In the genomic region with DNA sequence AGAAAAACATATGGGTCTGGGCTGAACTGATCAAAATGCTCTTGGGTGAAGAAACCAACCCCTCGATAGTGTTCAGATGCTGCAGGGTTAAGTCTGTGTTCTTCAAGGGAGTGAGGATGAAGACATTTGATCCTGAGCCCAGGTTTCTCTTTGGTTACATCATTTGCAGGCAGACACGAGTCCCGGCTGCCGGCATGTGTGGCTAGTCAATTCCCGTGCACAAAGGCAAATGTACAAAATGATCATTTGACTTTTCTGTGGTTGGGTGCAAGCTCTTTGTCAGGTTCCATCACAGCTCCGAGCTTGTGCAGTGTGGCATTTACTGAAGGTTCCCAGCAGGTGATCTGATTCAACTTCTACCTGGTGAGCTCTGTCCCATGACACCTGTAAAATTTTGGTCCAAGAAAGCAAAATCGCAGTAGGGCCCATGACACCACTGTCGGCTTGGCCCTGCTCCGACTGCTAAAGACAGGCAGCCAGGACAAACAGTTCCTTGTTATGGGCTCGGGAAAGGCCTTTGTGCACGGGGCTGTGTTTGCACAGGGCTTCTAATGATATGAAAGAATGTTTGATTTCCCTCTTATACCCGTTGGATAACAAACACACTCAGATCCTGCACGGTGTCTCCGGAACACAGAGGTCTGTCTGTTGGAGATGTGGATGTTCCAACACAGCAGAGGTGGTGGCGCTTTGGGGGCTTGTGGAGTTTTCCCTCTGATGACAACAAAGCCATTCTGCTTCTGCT, we compare ENCODE assay signal across 10 cellular contexts. TPM values are rescaled to one million over a fixed set of nuclear protein-coding genes. Genes with fewer than 3 reads are reported as not detected.
DNase-seq lines count a peak whose midpoint lies in the region; ATAC-seq lines count a peak whose summit lies in the region.
"Had no signal": no experiment of that assay in that cellular context is flagged by ENCODE, and none has a peak within 500 bp of the region (broad histone marks: within the 10 kb centered on the region; RNA-seq: fewer than 3 reads in every experiment).

No MANE protein-coding gene starts in this region.

- no peaks in the 10 kb centered on the region for H3K79me1 ChIP-seq in trophoblast cell (ENCODE audit: low read length)

- H3K18ac ChIP-seq in trophoblast cell (ENCODE audit: low read length) = no peak overlapping the region

- no peaks in the 10 kb centered on the region for H3K27me3 Mint-ChIP-seq in T-helper 17 cell

- in situ Hi-C loops in GM23248 (cut with MboI) = no loop called here

- no peak overlapping the region for H2AK5ac ChIP-seq in trophoblast cell (ENCODE audit: low read length)

- no peak overlapping the region for H3K14ac ChIP-seq in trophoblast cell (ENCODE audit: low read length)

- H3K9ac ChIP-seq in GM23248 (no peak overlapping the region), trophoblast cell (ENCODE audit: low read length) (no peak overlapping the region)

- H2AFZ ChIP-seq in GM23248 (no peak overlapping the region), trophoblast cell (ENCODE audit: insufficient read depth, low read length, poor library complexity) (no peak overlapping the region)

- H3K9me2 ChIP-seq in GM23248 (ENCODE audit: insufficient read depth) = no peaks in the 10 kb centered on the region

- peaks cover 17% of the 10 kb centered on the region; the same call in 1 of the 2 replicates for H3K27me3 ChIP-seq in GM23248 (replicated peaks; ENCODE audit: insufficient read depth)
- no peaks in the 10 kb centered on the region for H3K27me3 ChIP-seq in trophoblast cell (ENCODE audit: insufficient read depth, low read length)

- H3F3A ChIP-seq in GM23248 (ENCODE audit: insufficient read depth) = no peaks in the 10 kb centered on the region

- no peak overlapping the region for H2BK120ac ChIP-seq in trophoblast cell (ENCODE audit: insufficient read depth, low read length, poor library complexity)

- H4K12ac ChIP-seq in trophoblast cell (ENCODE audit: low read depth, low read length) = no peak overlapping the region

- no peaks in the 10 kb centered on the region for H3K79me2 ChIP-seq in GM23248 (ENCODE audit: insufficient read depth)
- H3K79me2 ChIP-seq in trophoblast cell (ENCODE audit: control insufficient read depth, insufficient read depth, low read length, poor library complexity) = no peaks in the 10 kb centered on the region

- no peak overlapping the region for H3K4me3 Mint-ChIP-seq in T-helper 17 cell

- DNase-seq in GM23248 = peak; percentile 40
- peak; percentile 51 for DNase-seq in NCI-H774 (lab: John Stamatoyannopoulos, UW)
- DNase-seq in fibroblast of the conjunctiva (ENCODE audit: low read depth) = peak; percentile 33
- peak; percentile 88 for DNase-seq in pons (ENCODE audit: low spot score)
- DNase-seq in T-helper 17 cell = no peak
- no peak for DNase-seq in trophoblast cell

- H4K8ac ChIP-seq in trophoblast cell (ENCODE audit: low read depth, low read length) = no peak overlapping the region

- H4K91ac ChIP-seq in trophoblast cell (ENCODE audit: low read depth, low read length) = no peak overlapping the region

- no peaks in the 10 kb centered on the region for H3K9me3 ChIP-seq in GM23248 (ENCODE audit: low read depth)
- no peaks in the 10 kb centered on the region for H3K9me3 ChIP-seq in T-helper 17 cell (ENCODE audit: control insufficient read depth, low read length, poor library complexity, severe bottlenecking)
- no peaks in the 10 kb centered on the region for H3K9me3 ChIP-seq in trophoblast cell (ENCODE audit: insufficient read depth, low read depth, low read length)

- no peaks in the 10 kb centered on the region for H3K36me3 Mint-ChIP-seq in T-helper 17 cell (ENCODE audit: low read depth)

- 22% methylated on average over 15 of the region's 15 CpGs for WGBS in GM23248 (ENCODE audit: low coverage in 1 of 2, low lambda C conversion rate in 2 of 2, missing lambda C conversion rate in 2 of 2), 2 experiments
- WGBS in trophoblast cell (ENCODE audit: extremely low coverage, insufficient coverage, insufficient read length) = no CpG with 5 or more reads among the region's 15 CpGs

- no peak overlapping the region for H2BK12ac ChIP-seq in trophoblast cell (ENCODE audit: low read length)

- H4K20me1 ChIP-seq in GM23248 (ENCODE audit: insufficient read depth) = no peaks in the 10 kb centered on the region

- H3K4me2 ChIP-seq in GM23248 (ENCODE audit: unreplicated experiment) = no peak overlapping the region
- no peak overlapping the region for H3K4me2 ChIP-seq in trophoblast cell (ENCODE audit: low read length)

- ATAC-seq in HG02981 (IDR thresholded peaks at IDR 0.05; ENCODE audit: unreplicated experiment) (no peak), T-helper 17 cell (no peak), HG03159 (IDR thresholded peaks at IDR 0.05; ENCODE audit: unreplicated experiment) (no peak)

- peaks cover 10% of the 10 kb centered on the region for H3K4me1 Mint-ChIP-seq in T-helper 17 cell

- no peak overlapping the region for H2BK5ac ChIP-seq in trophoblast cell (ENCODE audit: low read depth, low read length, poor library complexity)

- H3K4ac ChIP-seq in trophoblast cell (ENCODE audit: low read depth, low read length) = no peak overlapping the region

- H3K27ac Mint-ChIP-seq in T-helper 17 cell = no peak overlapping the region

- no peak overlapping the region for H3K23ac ChIP-seq in trophoblast cell (ENCODE audit: low read length)

- H3K36me3 ChIP-seq in GM23248 (ENCODE audit: low read depth) = no peaks in the 10 kb centered on the region
- H3K36me3 ChIP-seq in trophoblast cell (ENCODE audit: control insufficient read depth in 1 of 2, insufficient read depth in 2 of 2, low read length in 2 of 2) = no peaks in the 10 kb centered on the region

- H3K4me3 ChIP-seq in GM23248 = no peak overlapping the region
- no peak overlapping the region for H3K4me3 ChIP-seq in trophoblast cell (ENCODE audit: low read depth, low read length)
- H3K4me3 ChIP-seq: skin epidermis had no signal

- H3K27ac ChIP-seq in GM23248 (no peak overlapping the region), trophoblast cell (ENCODE audit: low read depth, low read length) (no peak overlapping the region)
- H3K27ac ChIP-seq: epithelial cell of prostate had no signal

- H3K4me1 ChIP-seq in GM23248 (ENCODE audit: insufficient read depth) (0 out of 2 replicates have a peak, but pooled peaks cover 7% of the 10 kb centered on the region), trophoblast cell (ENCODE audit: control insufficient read depth in 1 of 2, insufficient read depth in 2 of 2, low read length in 2 of 2) (no peaks in the 10 kb centered on the region)

RNA-seq across cellular contexts. Expression of a gene that starts 46.9 kb away (rescaled TPM):
- not detected in 2 replicates for total RNA-seq in GM23248 (2014; rRNA removed; shearing (Covaris generic))
- polyA plus RNA-seq in GM23248 (2016; fragmentation: Nextera tagmentation; extraction: Ambion mirVana) = not detected in 2 replicates
- total RNA-seq in T-helper 17 cell = not detected
- polyA plus RNA-seq in trophoblast cell (2013) = not detected in 2 replicates

Comparison
In these comparisons a context has a peak if more than half of its experiments do, and no peak if none do; other contexts are left out.
1. DNase-seq: peak in GM23248 (single experiment), NCI-H774 (single experiment), fibroblast of the conjunctiva (single experiment) and pons (single experiment); none in T-helper 17 cell (0 of 3) and trophoblast cell (0 of 2).